ENCODE assay signal across 2 cellular contexts in genomic region chr1:11040105-11040429, GRCh38. TPM values are rescaled to one million over a fixed set of nuclear protein-coding genes. Genes with fewer than 3 reads are reported as not detected.
"Had no signal": no experiment of that assay in that cellular context is flagged by ENCODE, and none has a peak within 500 bp of the region (broad histone marks: within the 10 kb centered on the region; RNA-seq: fewer than 3 reads in every experiment).

No MANE protein-coding gene starts in this region.

RNA-seq across cellular contexts. Expression of gene MASP2, which starts 7.0 kb away (rescaled TPM):
- total RNA-seq: GM23248, H4 had no signal
